ENCODE assay signal across 8 cellular contexts in the genomic region with DNA sequence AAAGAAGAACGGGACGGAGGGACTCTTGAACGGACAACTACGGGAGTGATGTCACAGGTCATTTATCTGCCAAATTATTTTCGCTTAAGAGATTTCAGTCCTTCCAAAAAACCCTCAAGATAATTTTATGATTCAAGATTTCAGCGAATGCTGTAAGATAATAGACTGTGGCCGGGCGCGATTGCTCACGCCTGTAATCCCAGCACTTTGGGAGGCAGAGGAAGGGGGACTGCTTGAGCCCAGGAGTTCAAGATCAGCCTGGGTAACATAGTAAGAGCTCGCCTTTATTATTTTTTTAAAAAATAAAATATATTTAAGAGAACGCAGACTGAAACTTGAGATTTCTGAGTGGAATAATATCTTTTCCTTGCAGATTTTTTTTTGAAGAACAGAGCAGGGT. TPM values are rescaled to one million over a fixed set of nuclear protein-coding genes. Genes with fewer than 3 reads are reported as not detected.
DNase-seq lines count a peak whose midpoint lies in the region; ATAC-seq lines count a peak whose summit lies in the region.

No MANE protein-coding gene starts in this region.

- ATAC-seq in HG03196 (IDR thresholded peaks at IDR 0.05; ENCODE audit: unreplicated experiment), result peak; percentile 9
- ATAC-seq in activated T-helper 17 cell treated with anti-CD3 and anti-CD28 coated beads, Interleukin-2, amount 50 U/mL, for 72 hours (replicated peaks), result peak; percentile 22
- peak; percentile 19 to 20 for ATAC-seq in stimulated activated naive B cell treated with anti-CD40 and anti-IgM and Interleukin-4, amounts not matched to agents 10 μg/mL and 1 μg/mL and 100 μg/mL, for 72 hours (replicated peaks)

- H3K9me3 Mint-ChIP-seq in activated T-helper 17 cell treated with anti-CD3 and anti-CD28 coated beads, Interleukin-2, amount 50 U/mL, for 72 hours, result no peaks in the 10 kb centered on the region
- H3K9me3 Mint-ChIP-seq in stimulated activated naive B cell treated with anti-CD40 and anti-IgM and Interleukin-4, amounts not matched to agents 10 μg/mL and 1 μg/mL and 100 μg/mL, for 72 hours, result no peaks in the 10 kb centered on the region

- peak overlapping the region; percentile 62 for H3K4me3 ChIP-seq in iPS-15b (ENCODE audit: low read depth, low read length)

- H3K9ac ChIP-seq in iPS-15b (ENCODE audit: low read depth, low read length), result peak overlapping the region; percentile 50

- peaks cover 13% of the 10 kb centered on the region for H3K4me1 Mint-ChIP-seq in activated T-helper 17 cell treated with anti-CD3 and anti-CD28 coated beads, Interleukin-2, amount 50 U/mL, for 72 hours
- peaks cover 13 to 16% of the 10 kb centered on the region in 2 donors for H3K4me1 Mint-ChIP-seq in stimulated activated naive B cell treated with anti-CD40 and anti-IgM and Interleukin-4, amounts not matched to agents 10 μg/mL and 1 μg/mL and 100 μg/mL, for 72 hours

- H3K36me3 ChIP-seq in iPS-15b (ENCODE audit: control insufficient read depth, insufficient read depth, low read length), result no peaks in the 10 kb centered on the region

- H3K27me3 Mint-ChIP-seq in activated T-helper 17 cell treated with anti-CD3 and anti-CD28 coated beads, Interleukin-2, amount 50 U/mL, for 72 hours, result no peaks in the 10 kb centered on the region
- no peaks in the 10 kb centered on the region for H3K27me3 Mint-ChIP-seq in stimulated activated naive B cell treated with anti-CD40 and anti-IgM and Interleukin-4, amounts not matched to agents 10 μg/mL and 1 μg/mL and 100 μg/mL, for 72 hours

- peaks cover 18% of the 10 kb centered on the region for H3K36me3 Mint-ChIP-seq in activated T-helper 17 cell treated with anti-CD3 and anti-CD28 coated beads, Interleukin-2, amount 50 U/mL, for 72 hours (ENCODE audit: low read depth)
- H3K36me3 Mint-ChIP-seq in stimulated activated naive B cell treated with anti-CD40 and anti-IgM and Interleukin-4, amounts not matched to agents 10 μg/mL and 1 μg/mL and 100 μg/mL, for 72 hours, result peaks cover 10 to 23% of the 10 kb centered on the region in 2 donors

- peaks cover 5% of the 10 kb centered on the region for H3K4me1 ChIP-seq in iPS-15b (ENCODE audit: control insufficient read depth, insufficient read depth, low read length)

- H3K4me3 Mint-ChIP-seq in activated T-helper 17 cell treated with anti-CD3 and anti-CD28 coated beads, Interleukin-2, amount 50 U/mL, for 72 hours, result peak overlapping the region; percentile 90
- H3K4me3 Mint-ChIP-seq in stimulated activated naive B cell treated with anti-CD40 and anti-IgM and Interleukin-4, amounts not matched to agents 10 μg/mL and 1 μg/mL and 100 μg/mL, for 72 hours, result peak overlapping the region; percentile 91 to 92

- H3K27me3 ChIP-seq in iPS-15b (ENCODE audit: control insufficient read depth, insufficient read depth, low read length), result no peaks in the 10 kb centered on the region

- peak; percentile 14 for DNase-seq in activated CD4-positive, alpha-beta T cell treated with anti-CD3 and anti-CD28 coated beads for 48 hours
- no peak for DNase-seq in activated CD4-positive, alpha-beta T cell treated with anti-CD3 and anti-CD28 coated beads, Interleukin-2, amount 50 U/mL, for 1 hour
- DNase-seq in stimulated activated naive B cell treated with anti-CD40 and anti-IgM and Interleukin-4, amounts not matched to agents 10 μg/mL and 1 μg/mL and 100 μg/mL, for 72 hours, result no peak
- DNase-seq in NCI-H2227 treated with DMSO at 0.1 percent for 48 hours (lab: John Stamatoyannopoulos, UW), result no peak
- DNase-seq in central memory CD4-positive, alpha-beta T cell, result no peak

- H3K9me3 ChIP-seq in iPS-15b (ENCODE audit: control insufficient read depth, insufficient read depth, low read length), result no peaks in the 10 kb centered on the region

- peak overlapping the region; percentile 84 for H3K27ac Mint-ChIP-seq in activated T-helper 17 cell treated with anti-CD3 and anti-CD28 coated beads, Interleukin-2, amount 50 U/mL, for 72 hours
- peak overlapping the region; percentile 95 for H3K27ac Mint-ChIP-seq in stimulated activated naive B cell treated with anti-CD40 and anti-IgM and Interleukin-4, amounts not matched to agents 10 μg/mL and 1 μg/mL and 100 μg/mL, for 72 hours

RNA-seq across cellular contexts. Expression of gene RWDD2B, which starts 0.6 kb away (rescaled TPM):
- total RNA-seq in activated T-helper 17 cell treated with anti-CD3 and anti-CD28 coated beads, Interleukin-2, amount 50 U/mL, for 72 hours, result 1 to 10 TPM; 4.9 to 9.7 TPM

RNA-seq across cellular contexts. Expression of gene USP16, which starts 5.9 kb away (rescaled TPM):
- total RNA-seq in activated T-helper 17 cell treated with anti-CD3 and anti-CD28 coated beads, Interleukin-2, amount 50 U/mL, for 72 hours, result 10 to 100 TPM; 37.8 to 47.6 TPM

RNA-seq across cellular contexts. Expression of gene LTN1, which starts 25.9 kb away (rescaled TPM):
- 10 to 100 TPM; 33.0 to 42.3 TPM for total RNA-seq in activated T-helper 17 cell treated with anti-CD3 and anti-CD28 coated beads, Interleukin-2, amount 50 U/mL, for 72 hours

RNA-seq across cellular contexts. Expression of gene CCT8, which starts 54.9 kb away (rescaled TPM):
- total RNA-seq in activated T-helper 17 cell treated with anti-CD3 and anti-CD28 coated beads, Interleukin-2, amount 50 U/mL, for 72 hours, result 100 to 1,000 TPM; 333 to 405 TPM
